In genomic region chr3:48655586-48655985, GRCh38 we compare ENCODE assay signal across 8 cellular contexts.
DNase-seq lines count a peak whose midpoint lies in the region; ATAC-seq lines count a peak whose summit lies in the region.

No MANE protein-coding gene starts in this region.

- H3K27me3 ChIP-seq in iPS-20b (ENCODE audit: insufficient read depth, low read length), result peaks cover 9% of the 10 kb centered on the region

- H3K36me3 ChIP-seq in iPS-20b (ENCODE audit: insufficient read depth, low read depth, low read length), result peaks cover 41% of the 10 kb centered on the region

- H3K4me1 ChIP-seq in iPS-20b (ENCODE audit: insufficient read depth, low read length), result peaks cover 3% of the 10 kb centered on the region; the same call in 1 of the 2 replicates

- peak; percentile 12 for ATAC-seq in HG03135 (IDR thresholded peaks at IDR 0.05; ENCODE audit: unreplicated experiment)

- peak overlapping the region; percentile 63; the same call in 1 of the 2 replicates for H3K4me3 ChIP-seq in iPS-20b (ENCODE audit: low read length)

- H3K27ac ChIP-seq in iPS-20b (ENCODE audit: low read length), result no peak overlapping the region

- peak; percentile 85 for DNase-seq in activated effector memory CD4-positive, alpha-beta T cell treated with anti-CD3 and anti-CD28 coated beads, Interleukin-2, amount 50 U/mL, for 16 hours
- DNase-seq in stimulated activated CD8-positive, alpha-beta memory T cell treated with anti-CD3 and anti-CD28 coated beads, Interleukin-15, amount 100 ng/mL, for 48 hours (ENCODE audit: low read depth in 2 of 2), result peak; percentile 44 to 48
- DNase-seq in GM19238 (ENCODE audit: insufficient read length, low spot score) (no peak), dedifferentiated amniotic fluid mesenchymal stem cell (ENCODE audit: extremely low spot score) (no peak), 8988T (no peak), amniotic stem cell (lab: John Stamatoyannopoulos, UW) (no peak)

- H3K9me3 ChIP-seq in iPS-20b (ENCODE audit: insufficient read depth, low read depth, low read length), result no peaks in the 10 kb centered on the region

- peak overlapping the region; percentile 61 for H3K9ac ChIP-seq in iPS-20b (ENCODE audit: low read depth, low read length)

Comparison
In these comparisons a context has a peak if more than half of its experiments do, and no peak if none do; other contexts are left out.
1. DNase-seq: peak in activated effector memory CD4-positive, alpha-beta T cell treated with anti-CD3 and anti-CD28 coated beads, Interleukin-2, amount 50 U/mL, for 16 hours (single experiment) and stimulated activated CD8-positive, alpha-beta memory T cell treated with anti-CD3 and anti-CD28 coated beads, Interleukin-15, amount 100 ng/mL, for 48 hours (2 of 2); none in GM19238 (single experiment), dedifferentiated amniotic fluid mesenchymal stem cell (single experiment), 8988T (single experiment) and amniotic stem cell (single experiment).